ENCODE assay signal across 8 cellular contexts in the genomic region with DNA sequence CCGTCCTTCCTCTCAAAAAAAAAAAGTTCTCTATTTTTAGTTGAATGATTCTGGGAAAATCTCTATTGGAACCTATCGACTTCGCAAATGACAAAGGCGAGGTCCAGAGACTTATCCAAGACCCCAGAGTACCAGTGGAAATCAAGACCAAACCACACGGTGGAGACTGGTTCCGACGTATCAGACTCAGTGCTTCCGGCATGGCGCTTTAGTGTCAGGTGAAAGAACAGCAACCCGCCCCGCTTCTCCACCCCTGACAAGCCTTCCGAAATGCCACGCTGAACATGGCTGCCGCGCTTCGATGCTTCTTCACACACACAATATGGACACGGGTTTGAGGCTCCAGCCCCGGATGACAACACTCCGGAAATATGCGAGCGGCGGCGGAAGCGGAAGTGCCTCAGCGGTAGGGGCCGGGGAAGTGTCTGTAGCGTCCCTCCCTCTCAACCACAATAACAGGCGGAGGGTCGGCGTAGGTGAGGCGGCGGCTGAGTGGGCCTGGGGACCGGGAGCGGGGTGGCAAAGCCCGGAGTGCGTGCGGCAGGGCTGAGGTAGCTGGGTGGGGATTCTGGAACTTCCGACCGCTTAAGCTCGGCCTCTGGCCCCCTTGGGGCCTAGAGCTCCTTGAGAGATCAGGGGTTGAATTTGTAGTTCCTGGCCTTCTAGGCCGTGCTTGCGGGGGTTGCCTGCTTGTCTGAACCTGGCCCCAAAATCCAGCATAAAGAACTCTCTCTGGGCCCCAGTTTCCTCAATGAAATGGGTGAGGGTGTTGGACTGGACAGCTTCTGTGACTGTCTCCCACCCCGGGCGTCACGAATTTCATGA. TPM values are rescaled to one million over a fixed set of nuclear protein-coding genes. Genes with fewer than 3 reads are reported as not detected.
DNase-seq lines count a peak whose midpoint lies in the region; ATAC-seq and TF ChIP-seq lines count a peak whose summit lies in the region.

A gene with protein sequence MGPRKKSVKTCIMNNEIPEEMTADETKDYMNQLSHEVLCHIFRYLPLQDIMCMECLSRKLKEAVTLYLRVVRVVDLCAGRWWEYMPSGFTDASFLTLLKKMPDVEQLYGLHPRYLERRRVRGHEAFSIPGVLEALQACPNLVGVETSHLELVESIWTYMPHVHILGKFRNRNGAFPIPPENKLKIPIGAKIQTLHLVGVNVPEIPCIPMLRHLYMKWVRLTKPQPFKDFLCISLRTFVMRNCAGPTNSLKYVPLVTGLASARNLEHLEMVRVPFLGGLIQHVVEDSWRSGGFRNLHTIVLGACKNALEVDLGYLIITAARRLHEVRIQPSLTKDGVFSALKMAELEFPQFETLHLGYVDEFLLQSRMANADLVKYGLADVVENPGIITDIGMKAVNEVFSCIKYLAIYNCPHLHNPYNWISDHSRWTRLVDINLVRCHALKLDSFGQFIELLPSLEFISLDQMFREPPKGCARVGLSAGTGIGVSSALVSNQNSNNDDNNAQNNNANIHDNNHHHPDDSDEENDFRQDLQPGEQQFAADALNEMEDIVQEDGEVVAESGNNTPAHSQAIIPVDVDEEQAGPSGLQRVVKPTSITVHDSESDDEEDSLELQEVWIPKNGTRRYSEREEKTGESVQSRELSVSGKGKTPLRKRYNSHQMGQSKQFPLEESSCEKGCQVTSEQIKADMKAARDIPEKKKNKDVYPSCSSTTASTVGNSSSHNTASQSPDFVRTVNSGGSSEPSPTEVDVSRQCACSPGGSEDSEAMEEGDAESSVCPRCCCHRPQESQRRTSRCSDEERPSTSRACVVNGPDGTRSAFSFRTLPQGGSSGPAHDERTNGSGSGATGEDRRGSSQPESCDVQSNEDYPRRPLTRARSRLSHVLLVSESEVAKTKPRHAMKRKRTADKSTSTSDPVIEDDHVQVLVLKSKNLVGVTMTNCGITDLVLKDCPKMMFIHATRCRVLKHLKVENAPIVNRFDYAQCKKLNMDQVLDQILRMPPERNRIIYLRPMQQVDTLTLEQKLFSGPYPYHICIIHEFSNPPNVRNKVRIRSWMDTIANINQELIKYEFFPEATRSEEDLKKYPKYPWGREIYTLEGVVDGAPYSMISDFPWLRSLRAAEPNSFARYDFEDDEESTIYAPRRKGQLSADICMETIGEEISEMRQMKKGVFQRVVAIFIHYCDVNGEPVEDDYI (plus strand): TSS at position 395 of the 825 bp plus-strand sequence. CDS start 10,819 bp downstream, outside the sequence.

- ATAC-seq in GM18870 (IDR thresholded peaks at IDR 0.05; ENCODE audit: unreplicated experiment): peak; percentile 100
- ATAC-seq in HG03135 (IDR thresholded peaks at IDR 0.05; ENCODE audit: unreplicated experiment): peak; percentile 99

- H3K27ac ChIP-seq in AG04450 (ENCODE audit: low read depth, low read length): peak within 1 kb of the TSS; percentile 90
- peak within 1 kb of the TSS; percentile 76 for H3K27ac ChIP-seq in VCaP
- peak within 1 kb of the TSS; percentile 89 to 94 for H3K27ac ChIP-seq in breast epithelium
- H3K27ac ChIP-seq in skeletal muscle tissue (ENCODE audit: low read depth, low read length): peak within 1 kb of the TSS; percentile 95

- H3K9ac ChIP-seq in skeletal muscle tissue (ENCODE audit: low read depth in 1 of 3, low read length in 3 of 3): peak within 1 kb of the TSS; percentile 94 to 99 (median 95)

- CTCF ChIA-PET in AG04450 (lab: Charles Lee): interaction anchor here (1.6 to 5.1 kb wide), 2 partner anchors 9 to 347 kb away, joined by 11 to 28 read pairs; no protein-coding TSS in a partner anchor

- H3K4me1 ChIP-seq in breast epithelium (peaks cover 0 to 5% of the 10 kb centered on the region in 2 donors), skeletal muscle tissue (ENCODE audit: control insufficient read depth in 3 of 3, insufficient read depth in 3 of 3, low read length in 3 of 3) (peaks cover 12 to 28% (median 24%) of the 10 kb centered on the region in 3 donors)

- H3K9me3 ChIP-seq in AG04450 (ENCODE audit: control insufficient read depth, insufficient read depth, low read length) (no peaks in the 10 kb centered on the region), breast epithelium (no peaks in the 10 kb centered on the region), iPS-18c (ENCODE audit: control insufficient read depth, insufficient read depth, low read length) (no peaks in the 10 kb centered on the region), skeletal muscle tissue (ENCODE audit: control insufficient read depth in 3 of 3, low read length in 3 of 3) (no peaks in the 10 kb centered on the region)

- TF ChIP-seq CTCF in AG04450 (IDR thresholded peaks at IDR 0.05; ENCODE audit: low read depth, low read length) (no peak), VCaP (conservative IDR thresholded peaks at IDR 0.05) (no peak), breast epithelium (IDR thresholded peaks at IDR 0.05) (peak in 1 of 3 donors; percentile 22)

- TF ChIP-seq POLR2A in breast epithelium (IDR thresholded peaks at IDR 0.05): peak; percentile 83

- H3K27me3 ChIP-seq in AG04450 (ENCODE audit: control insufficient read depth, insufficient read depth, low read length): no peaks in the 10 kb centered on the region
- H3K27me3 ChIP-seq in breast epithelium: no peaks in the 10 kb centered on the region
- H3K27me3 ChIP-seq in skeletal muscle tissue (ENCODE audit: control insufficient read depth in 3 of 3, insufficient read depth in 3 of 3, low read length in 3 of 3): no peaks in the 10 kb centered on the region

- H3K4me3 ChIP-seq in AG04450 (ENCODE audit: low read depth, low read length) (peak within 1 kb of the TSS; percentile 78), breast epithelium (peak within 1 kb of the TSS; percentile 65 to 85 (median 75)), iPS-18c (ENCODE audit: insufficient read depth, low read depth, low read length) (peak within 1 kb of the TSS; percentile 95), skeletal muscle tissue (ENCODE audit: low read length in 3 of 3) (peak within 1 kb of the TSS; percentile 83 to 95 (median 88))

- POLR2A ChIA-PET in AG04450 (lab: Yijun Ruan, JAX): no interaction called here

- intact Hi-C loops in breast epithelium (cut with DNase I; ENCODE audit: low total_unique reads): no loop called here

- H3K36me3 ChIP-seq in breast epithelium (no peaks in the 10 kb centered on the region), skeletal muscle tissue (ENCODE audit: control insufficient read depth in 3 of 3, insufficient read depth in 3 of 3, low read length in 3 of 3) (no peaks in the 10 kb centered on the region)

- peak; percentile 86 for DNase-seq in AG04450 (ENCODE audit: low read depth, low spot score)
- peak; percentile 93 for DNase-seq in NCI-H2196 treated with DMSO at 0.1 percent for 48 hours (lab: John Stamatoyannopoulos, UW; ENCODE audit: unreplicated experiment)
- peak; percentile 96 to 97 for DNase-seq in breast epithelium (ENCODE audit: low spot score in 2 of 2)

RNA-seq across cellular contexts. Expression of the gene that starts here (rescaled TPM):
- polyA plus RNA-seq in AG04450 (2011; rRNA removed): 40.9 and 42.5 TPM in 2 replicates
- polyA minus RNA-seq in AG04450 (2011; rRNA and poly(A)+ RNA removed): 69.0 and 116 TPM in 2 replicates
- total RNA-seq in breast epithelium (10 to 100 TPM; 50.6 to 80.9 (median 67.5) TPM), skeletal muscle tissue (60.0 TPM)

Comparison
In these comparisons a context has a peak if more than half of its experiments do, and no peak if none do; other contexts are left out.
1. Peak in every context shown above with its lines: DNase-seq, ATAC-seq, H3K4me3 ChIP-seq and H3K27ac ChIP-seq.